18 cellular contexts compared by ENCODE assay signal in genomic region chr5:94157704-94158608, GRCh38.
A peak's percentile ranks its signal among the peaks of the same experiment; 100 is the strongest.
DNase-seq lines count a peak whose midpoint lies in the region; ATAC-seq, FAIRE-seq and TF ChIP-seq lines count a peak whose summit lies in the region.
"Had no signal": no experiment of that assay in that cellular context is flagged by ENCODE, and none has a peak within 500 bp of the region (broad histone marks: within the 10 kb centered on the region; RNA-seq: fewer than 3 reads in every experiment).

No MANE protein-coding gene starts in this region.

- no peak overlapping the region for H3K56ac ChIP-seq in H9 (ENCODE audit: insufficient read length, low read depth, low read length)

- H2AK5ac ChIP-seq in H9 (ENCODE audit: insufficient read length, low read length) = no peak overlapping the region

- no peak overlapping the region for H3K27ac Mint-ChIP-seq in H9
- H3K27ac Mint-ChIP-seq: CD14-positive monocyte had no signal

- H3K27ac ChIP-seq in H9 (ENCODE audit: insufficient read length, low read depth, low read length) (no peak overlapping the region), heart left ventricle (no peak overlapping the region)
- H3K27ac ChIP-seq: A549, RWPE1, SJCRH30 had no signal

- no peak overlapping the region for H4K5ac ChIP-seq in H9 (ENCODE audit: insufficient read length, low read depth, low read length)

- no peak overlapping the region for H3K14ac ChIP-seq in H9 (ENCODE audit: insufficient read depth, low read length)

- no peak overlapping the region for H4K8ac ChIP-seq in H9 (replicated peaks; ENCODE audit: insufficient read length, low read depth, low read length)

- H2BK15ac ChIP-seq in H9 (ENCODE audit: low read depth, low read length) = no peak overlapping the region

- intact Hi-C loops in heart left ventricle (cut with DNase I) = no loop called here

- H3K27me3 Mint-ChIP-seq in H9 (ENCODE audit: low read depth) = no peaks in the 10 kb centered on the region

- H3K23me2 ChIP-seq in H9 (ENCODE audit: insufficient read length, low read depth, low read length, poor library complexity, severe bottlenecking) = no peaks in the 10 kb centered on the region

- H3K4me3 ChIP-seq in heart left ventricle = no peak overlapping the region
- H3K4me3 ChIP-seq: A549, MG63, SJCRH30 had no signal

- no peaks in the 10 kb centered on the region for H3K4me1 ChIP-seq in H9 (ENCODE audit: insufficient read depth, low read length)
- H3K4me1 ChIP-seq in heart left ventricle = no peaks in the 10 kb centered on the region
- H3K4me1 ChIP-seq: Caco-2, SJCRH30 had no signal

- H2BK5ac ChIP-seq in H9 (ENCODE audit: insufficient read length, low read length) = no peak overlapping the region

- TF ChIP-seq CTCF in H9 (conservative IDR thresholded peaks at IDR 0.05) (peak; percentile 26; the same call in 1 of the 3 replicates), heart left ventricle (IDR thresholded peaks at IDR 0.05) (no peak)

- no peak overlapping the region for H3K4me2 ChIP-seq in H9 (ENCODE audit: insufficient read depth, insufficient read length, low read length)
- H3K4me2 ChIP-seq: A549 had no signal

- no peaks in the 10 kb centered on the region for H3K36me3 ChIP-seq in heart left ventricle
- H3K36me3 ChIP-seq: MG63, SJCRH30 had no signal

- H3K9ac ChIP-seq in H9 (ENCODE audit: extremely low read depth, insufficient read length, low read length) = no peak overlapping the region

- no peak overlapping the region for H2AFZ ChIP-seq in H9 (ENCODE audit: low read length)

- DNase-seq in AG08396 (ENCODE audit: low spot score) (peak; percentile 25), H9 (no peak), fibroblast of peridontal ligament (ENCODE audit: extremely low read depth) (peak; percentile 39), NCI-H2196 (lab: John Stamatoyannopoulos, UW; ENCODE audit: unreplicated experiment) (no peak), heart left ventricle (no peak)
- DNase-seq in stimulated activated CD4-positive, alpha-beta T cell treated with anti-CD3 and anti-CD28 coated beads, Interleukin-2, amount 100 ng/mL, for 48 hours = no peak
- DNase-seq: AML-193, Caco-2, DMS153, MG63, NCI-H1092, NCI-H2081 had no signal

- no peak overlapping the region for H3K4ac ChIP-seq in H9 (ENCODE audit: low read depth, low read length)

- H2BK120ac ChIP-seq in H9 (ENCODE audit: low read depth, low read length, poor library complexity, severe bottlenecking) = no peak overlapping the region

- TF ChIP-seq POLR2A in heart left ventricle (IDR thresholded peaks at IDR 0.05) = no peak

- H3K9me3 ChIP-seq in H9 (ENCODE audit: control insufficient read depth, low read depth, low read length) (no peaks in the 10 kb centered on the region), heart left ventricle (no peaks in the 10 kb centered on the region)
- H3K9me3 ChIP-seq: A549, Caco-2, MG63, SJCRH30 had no signal

- no peak for ATAC-seq in HG03280 (IDR thresholded peaks at IDR 0.05; ENCODE audit: unreplicated experiment)
- no peak for ATAC-seq in heart left ventricle
- ATAC-seq: A549 had no signal

- no peak overlapping the region for H2BK20ac ChIP-seq in H9 (ENCODE audit: low read depth, low read length, poor library complexity, severe bottlenecking)

- peak; percentile 46 for FAIRE-seq in TTC549 (lab: Jason Lieb, UNC)
- FAIRE-seq: A549 had no signal

- no peak overlapping the region for H3K18ac ChIP-seq in H9 (ENCODE audit: insufficient read length, low read depth, low read length)

- H3K4me1 Mint-ChIP-seq in H9 = peaks cover 0 to 14% of the 10 kb centered on the region in 2 experiments; a peak in 2 of 4 replicates
- H3K4me1 Mint-ChIP-seq: CD14-positive monocyte had no signal

- no peaks in the 10 kb centered on the region for H3K9me3 Mint-ChIP-seq in H9
- H3K9me3 Mint-ChIP-seq: CD14-positive monocyte had no signal

- no peaks in the 10 kb centered on the region for H3K79me2 ChIP-seq in H9 (ENCODE audit: insufficient read depth, low read length)

- no peak overlapping the region for H3T11ph ChIP-seq in H9 (ENCODE audit: low read length)

- H3K23ac ChIP-seq in H9 (ENCODE audit: insufficient read length, low read depth, low read length) = no peak overlapping the region

- no peaks in the 10 kb centered on the region for H3K79me1 ChIP-seq in H9 (ENCODE audit: insufficient read depth, low read depth, low read length, poor library complexity, severe bottlenecking)

- H4K20me1 ChIP-seq in H9 (ENCODE audit: control insufficient read depth, insufficient read depth, insufficient read length) = no peaks in the 10 kb centered on the region

- H3K4me3 Mint-ChIP-seq in H9 = no peak overlapping the region
- H3K4me3 Mint-ChIP-seq: CD14-positive monocyte had no signal

- H3K36me3 Mint-ChIP-seq in H9 (ENCODE audit: insufficient read depth in 1 of 3, low read depth in 3 of 3) = peaks cover 3 to 12% (median 10%) of the 10 kb centered on the region in 3 experiments; a peak in 6 of 7 replicates
- H3K36me3 Mint-ChIP-seq: CD14-positive monocyte had no signal

- H4K91ac ChIP-seq in H9 (ENCODE audit: insufficient read length, low read depth, low read length) = no peak overlapping the region

- WGBS in H9 (ENCODE audit: extremely low coverage, insufficient read length, low lambda C conversion rate) = no CpG with 5 or more reads among the region's 4 CpGs
- WGBS in heart left ventricle, 4 donors = 61 to 72% (median 68%) methylated on average over 4 of the region's 4 CpGs

- H3K27me3 ChIP-seq in H9 (ENCODE audit: insufficient read depth, low read length) (no peaks in the 10 kb centered on the region), heart left ventricle (no peaks in the 10 kb centered on the region)
- H3K27me3 ChIP-seq: MG63, SJCRH30 had no signal

- no peak overlapping the region for H2BK12ac ChIP-seq in H9 (ENCODE audit: insufficient read length, low read depth, low read length)

Comparison
In these comparisons a context has a peak if more than half of its experiments do, and no peak if none do; other contexts are left out.
1. DNase-seq: peak in AG08396 (single experiment) and fibroblast of peridontal ligament (single experiment); none in H9 (single experiment), stimulated activated CD4-positive, alpha-beta T cell treated with anti-CD3 and anti-CD28 coated beads, Interleukin-2, amount 100 ng/mL, for 48 hours (0 of 2), NCI-H2196 (single experiment) and heart left ventricle (0 of 5).